Comparison of ENCODE assay signal across 18 cellular contexts in genomic region chr17:32393904-32394303, GRCh38. TPM values are rescaled to one million over a fixed set of nuclear protein-coding genes. Genes with fewer than 3 reads are reported as not detected.
DNase-seq lines count a peak whose midpoint lies in the region; ATAC-seq, FAIRE-seq and TF ChIP-seq lines count a peak whose summit lies in the region.
"Had no signal": no experiment of that assay in that cellular context is flagged by ENCODE, and none has a peak within 500 bp of the region (broad histone marks: within the 10 kb centered on the region; RNA-seq: fewer than 3 reads in every experiment).

No MANE protein-coding gene starts in this region.

- 0 out of 4 replicates have a peak overlapping the region, but pooled peaks of 1 of the 2 experiments have one; percentile 16 for H4K8ac ChIP-seq in IMR-90 (ENCODE audit: low read depth in 2 of 2, low read length in 2 of 2)

- no peak overlapping the region for H3K27ac ChIP-seq in IMR-90 (ENCODE audit: insufficient read depth, low read length)
- no peak overlapping the region for H3K27ac ChIP-seq in K562 (ENCODE audit: extremely low read depth, low read depth, low read length)
- H3K27ac ChIP-seq in heart left ventricle, result no peak overlapping the region
- H3K27ac ChIP-seq: KMS-11, SJSA1 had no signal

- no peaks in the 10 kb centered on the region for H3K9me3 Mint-ChIP-seq in activated naive CD4-positive, alpha-beta T cell treated with anti-CD3 and anti-CD28 coated beads, Interleukin-2, amount 50 U/mL, for 24 hours
- H3K9me3 Mint-ChIP-seq in stimulated activated effector memory CD8-positive, alpha-beta T cell treated with anti-CD3 and anti-CD28 coated beads, Interleukin-12 subunit alpha, Interleukin-12 subunit beta, amount 100 ng/mL, for 72 hours, result no peaks in the 10 kb centered on the region
- H3K9me3 Mint-ChIP-seq: CD4-positive, alpha-beta memory T cell had no signal

- H3K14ac ChIP-seq in IMR-90 (replicated peaks; ENCODE audit: low read depth, low read length), result no peak overlapping the region

- H3K56ac ChIP-seq in IMR-90 (ENCODE audit: extremely low read depth, insufficient read depth, low read length), result no peak overlapping the region

- TF ChIP-seq CTCF in IMR-90 (conservative IDR thresholded peaks at IDR 0.05; ENCODE audit: low read depth, low read length) (no peak), K562 (IDR thresholded peaks at IDR 0.05 in 2 of 3, conservative IDR thresholded peaks at IDR 0.05 in 1 of 3; ENCODE audit: insufficient read depth in 2 of 3, low read depth in 1 of 3, low read length in 3 of 3) (no peak), heart left ventricle (IDR thresholded peaks at IDR 0.05) (no peak)

- no peak overlapping the region for H2AK5ac ChIP-seq in IMR-90 (ENCODE audit: low read depth, low read length)

- H3K79me2 ChIP-seq in K562 (ENCODE audit: control insufficient read depth, insufficient read depth, low read length), result no peaks in the 10 kb centered on the region

- TF ChIP-seq RAD21 in IMR-90 (IDR thresholded peaks at IDR 0.05; ENCODE audit: low read length), result no peak
- TF ChIP-seq RAD21 in K562 (CRISPR knock-in tag; conservative IDR thresholded peaks at IDR 0.05 in 1 of 2, IDR thresholded peaks at IDR 0.05 in 1 of 2), result no peak

- no peak overlapping the region for H3K4ac ChIP-seq in IMR-90 (ENCODE audit: low read depth, low read length)

- H2AFZ ChIP-seq in IMR-90 (replicated peaks; ENCODE audit: low read length, poor library complexity) (no peak overlapping the region), K562 (ENCODE audit: low read depth, low read length) (no peak overlapping the region)

- no peak overlapping the region for H2AK9ac ChIP-seq in IMR-90 (replicated peaks; ENCODE audit: low read depth, low read length, poor library complexity)

- no peak overlapping the region for H2BK120ac ChIP-seq in IMR-90 (ENCODE audit: low read depth, low read length)

- no peak for DNase-seq in activated naive CD4-positive, alpha-beta T cell treated with Interleukin-2 at 50 U/mL for 16 hours
- DNase-seq in IMR-90 (no peak), K562 (ENCODE audit: extremely low read depth in 1 of 4, low spot score in 3 of 4) (no peak), heart left ventricle (no peak), NK-92 (lab: John Stamatoyannopoulos, UW; ENCODE audit: unreplicated experiment) (no peak)
- no peak for DNase-seq in stimulated activated effector memory CD8-positive, alpha-beta T cell treated with anti-CD3 and anti-CD28 coated beads, Interleukin-12 subunit alpha, Interleukin-12 subunit beta, amount 100 ng/mL, for 72 hours (ENCODE audit: low spot score in 2 of 2)
- DNase-seq: CD4-positive, alpha-beta memory T cell; DMS53; NCI-H1417; NCI-H187; NCI-H226; NCI-H524; NCI-H82 had no signal

- TF ChIP-seq POLR2A in IMR-90 (IDR thresholded peaks at IDR 0.05; ENCODE audit: low read depth, low read length) (no peak), K562 (conservative IDR thresholded peaks at IDR 0.05) (no peak), heart left ventricle (IDR thresholded peaks at IDR 0.05) (no peak)

- H3K4me1 ChIP-seq in IMR-90 (ENCODE audit: control insufficient read depth, insufficient read depth, low read length) (no peaks in the 10 kb centered on the region), K562 (replicated peaks in 1 of 2; ENCODE audit: control insufficient read depth in 2 of 2, insufficient read depth in 2 of 2, low read length in 2 of 2) (no peaks in the 10 kb centered on the region; a peak in 1 of 5 replicates), heart left ventricle (peaks cover 0 to 3% (median 0%) of the 10 kb centered on the region in 12 donors)
- H3K4me1 ChIP-seq: SJSA1 had no signal

- no peak for TF ChIP-seq EP300 in K562 (IDR thresholded peaks at IDR 0.05; ENCODE audit: low read length)

- no peak overlapping the region for H3K18ac ChIP-seq in IMR-90 (ENCODE audit: low read depth, low read length)

- H3K9ac ChIP-seq in IMR-90 (ENCODE audit: low read depth, low read length) (no peak overlapping the region), K562 (ENCODE audit: insufficient read depth in 1 of 2, low read depth in 2 of 2, low read length in 2 of 2) (no peak overlapping the region)
- H3K9ac ChIP-seq: KMS-11 had no signal

- in situ Hi-C loops in IMR-90 (cut with MboI; ENCODE audit: low sequenced_read_pairs) (no loop called here), K562 (cut with MboI) (no loop called here)

- intact Hi-C loops in IMR-90 (cut with micrococcal nuclease) (no loop called here), K562 (cut with micrococcal nuclease) (no loop called here), heart left ventricle (cut with DNase I) (no loop called here)

- no peaks in the 10 kb centered on the region for H3K27me3 Mint-ChIP-seq in activated naive CD4-positive, alpha-beta T cell treated with anti-CD3 and anti-CD28 coated beads, Interleukin-2, amount 50 U/mL, for 24 hours
- H3K27me3 Mint-ChIP-seq: CD4-positive, alpha-beta memory T cell had no signal

- H2BK15ac ChIP-seq in IMR-90 (ENCODE audit: low read depth, low read length), result no peak overlapping the region

- H2BK5ac ChIP-seq in IMR-90 (ENCODE audit: low read depth, low read length, poor library complexity, severe bottlenecking), result no peak overlapping the region

- H2BK20ac ChIP-seq in IMR-90 (ENCODE audit: low read depth, low read length), result no peak overlapping the region

- FAIRE-seq in K562 (lab: Jason Lieb, UNC), result no peak
- FAIRE-seq: A204.1, H1 had no signal

- dilution Hi-C loops in IMR-90 (cut with HindIII; ENCODE audit: low sequenced_read_pairs, unreplicated experiment), result no loop called here

- no peaks in the 10 kb centered on the region for H3K27me3 ChIP-seq in IMR-90 (ENCODE audit: control insufficient read depth, insufficient read depth, low read length)
- H3K27me3 ChIP-seq in K562 (ENCODE audit: control insufficient read depth in 2 of 2, insufficient read depth in 2 of 2, low read length in 2 of 2), result no peaks in the 10 kb centered on the region
- H3K27me3 ChIP-seq in heart left ventricle, result no peaks in the 10 kb centered on the region
- H3K27me3 ChIP-seq: SJSA1 had no signal

- peaks cover 7% of the 10 kb centered on the region for H3K36me3 Mint-ChIP-seq in activated naive CD4-positive, alpha-beta T cell treated with anti-CD3 and anti-CD28 coated beads, Interleukin-2, amount 50 U/mL, for 24 hours
- H3K36me3 Mint-ChIP-seq in stimulated activated effector memory CD8-positive, alpha-beta T cell treated with anti-CD3 and anti-CD28 coated beads, Interleukin-12 subunit alpha, Interleukin-12 subunit beta, amount 100 ng/mL, for 72 hours, result peaks cover 40% of the 10 kb centered on the region

- H3K4me3 ChIP-seq in IMR-90 (ENCODE audit: insufficient read depth, low read depth, low read length) (no peak overlapping the region), K562 (no peak overlapping the region), heart left ventricle (no peak overlapping the region)
- H3K4me3 ChIP-seq: SJSA1 had no signal

- H4K91ac ChIP-seq in IMR-90 (ENCODE audit: insufficient read depth, low read depth, low read length), result no peak overlapping the region

- peak overlapping the region; percentile 33 for H3K27ac Mint-ChIP-seq in activated naive CD4-positive, alpha-beta T cell treated with anti-CD3 and anti-CD28 coated beads, Interleukin-2, amount 50 U/mL, for 24 hours
- peak overlapping the region; percentile 4 for H3K27ac Mint-ChIP-seq in stimulated activated effector memory CD8-positive, alpha-beta T cell treated with anti-CD3 and anti-CD28 coated beads, Interleukin-12 subunit alpha, Interleukin-12 subunit beta, amount 100 ng/mL, for 72 hours

- H3K4me2 ChIP-seq in IMR-90 (ENCODE audit: low read depth, low read length) (no peak overlapping the region), K562 (ENCODE audit: insufficient read depth, low read length) (no peak overlapping the region)
- H3K4me2 ChIP-seq: KMS-11 had no signal

- H4K5ac ChIP-seq in IMR-90 (ENCODE audit: low read depth, low read length), result no peak overlapping the region

- H3K4me1 Mint-ChIP-seq in activated naive CD4-positive, alpha-beta T cell treated with anti-CD3 and anti-CD28 coated beads, Interleukin-2, amount 50 U/mL, for 24 hours, result peaks cover 6% of the 10 kb centered on the region
- no peaks in the 10 kb centered on the region for H3K4me1 Mint-ChIP-seq in stimulated activated effector memory CD8-positive, alpha-beta T cell treated with anti-CD3 and anti-CD28 coated beads, Interleukin-12 subunit alpha, Interleukin-12 subunit beta, amount 100 ng/mL, for 72 hours

- H3K36me3 ChIP-seq in IMR-90 (ENCODE audit: control insufficient read depth, insufficient read depth, low read length) (peaks cover 4% of the 10 kb centered on the region; the same call in 1 of the 2 replicates), K562 (ENCODE audit: control insufficient read depth, insufficient read depth, low read length) (no peaks in the 10 kb centered on the region), heart left ventricle (peaks cover 0 to 30% (median 6%) of the 10 kb centered on the region in 9 donors)
- H3K36me3 ChIP-seq: SJSA1 had no signal

- no peaks in the 10 kb centered on the region; a peak in 1 of 4 replicates for H3K79me1 ChIP-seq in IMR-90 (ENCODE audit: low read depth in 1 of 2, low read length in 2 of 2)

- no CpG with 5 or more reads among the region's 5 CpGs for WGBS in IMR-90 (ENCODE audit: extremely low coverage in 2 of 2, insufficient read length in 1 of 2), 2 experiments
- 81% methylated on average over 5 of the region's 5 CpGs for WGBS in K562 (ENCODE audit: insufficient coverage, low coverage, missing lambda C conversion rate)
- 89 to 98% (median 97%) methylated on average over 5 of the region's 5 CpGs for WGBS in heart left ventricle, 4 donors

- H3K23ac ChIP-seq in IMR-90 (ENCODE audit: low read depth, low read length), result no peak overlapping the region

- CTCF ChIA-PET in IMR-90 (lab: Yijun Ruan, JAX), result no interaction called here
- CTCF ChIA-PET in K562 (lab: Yijun Ruan, JAX; ENCODE audit: low intra/inter-chr PET ratio), result no interaction called here

- ATAC-seq in IMR-90 (ENCODE audit: low read depth), result peak; percentile 19
- no peak for ATAC-seq in K562
- no peak for ATAC-seq in stimulated activated effector memory CD8-positive, alpha-beta T cell treated with anti-CD3 and anti-CD28 coated beads, Interleukin-12 subunit alpha, Interleukin-12 subunit beta, amount 100 ng/mL, for 72 hours
- no peak for ATAC-seq in heart left ventricle

- H3K9me1 ChIP-seq in IMR-90 (ENCODE audit: insufficient read depth, low read length), result 0 out of 2 replicates have a peak, but pooled peaks cover 3% of the 10 kb centered on the region
- no peaks in the 10 kb centered on the region for H3K9me1 ChIP-seq in K562 (ENCODE audit: control insufficient read depth, insufficient read depth, low read length)

- H3K9me3 ChIP-seq in IMR-90 (ENCODE audit: control insufficient read depth, insufficient read depth, low read length) (no peaks in the 10 kb centered on the region), K562 (replicated peaks; ENCODE audit: control insufficient read depth, insufficient read depth, low read depth, low read length) (no peaks in the 10 kb centered on the region), heart left ventricle (no peaks in the 10 kb centered on the region)
- H3K9me3 ChIP-seq: SJSA1 had no signal

- POLR2A ChIA-PET in IMR-90 (lab: Charles Lee; ENCODE audit: unreplicated experiment), result no interaction called here
- POLR2A ChIA-PET in K562 (lab: Yijun Ruan, JAX), result interaction anchor here (1.5 kb wide), 1 partner anchor 13 kb away, joined by 3 read pairs; no protein-coding TSS in a partner anchor

- H4K20me1 ChIP-seq in IMR-90 (ENCODE audit: insufficient read depth, low read length) (no peaks in the 10 kb centered on the region), K562 (replicated peaks; ENCODE audit: control insufficient read depth, insufficient read depth, low read length) (no peaks in the 10 kb centered on the region)

- H3K4me3 Mint-ChIP-seq in activated naive CD4-positive, alpha-beta T cell treated with anti-CD3 and anti-CD28 coated beads, Interleukin-2, amount 50 U/mL, for 24 hours, result no peak overlapping the region
- H3K4me3 Mint-ChIP-seq in stimulated activated effector memory CD8-positive, alpha-beta T cell treated with anti-CD3 and anti-CD28 coated beads, Interleukin-12 subunit alpha, Interleukin-12 subunit beta, amount 100 ng/mL, for 72 hours, result no peak overlapping the region
- H3K4me3 Mint-ChIP-seq: CD4-positive, alpha-beta memory T cell had no signal

- BruUV-seq in IMR-90 (replicated peaks; lab: Mats Ljungman, UMichigan) (no TSS peak), K562 (replicated peaks; lab: Mats Ljungman, UMichigan) (no TSS peak)

RNA-seq across cellular contexts. Expression of gene ZNF207, which starts 43.9 kb away (rescaled TPM):
- total RNA-seq in IMR-90 (2012; rRNA removed) (207 and 208 TPM in 2 replicates), K562 (2014; rRNA removed) (123 and 153 TPM in 2 replicates), K562 (2014; rRNA removed; fragmentation: Illumina TruSeq; extraction: Trizol) (268 and 297 TPM in 2 replicates), K562 (2015; rRNA removed; fragmentation: Illumina TruSeq; extraction: Trizol) (245 and 255 TPM in 2 replicates), K562 (2021) (216 and 222 TPM in 2 replicates), heart left ventricle (100 to 1,000 TPM in 1 of 9 donors, 10 to 100 TPM in 8; 59.4 to 108 (median 81.7) TPM)
- polyA plus RNA-seq in IMR-90 (2012; rRNA removed) (181 and 199 TPM in 2 replicates), K562 (2011; rRNA removed) (267 and 333 TPM in 2 replicates), K562 (2014; fragmentation: Illumina TruSeq; extraction: Trizol) (317 and 370 TPM in 2 replicates), K562 (2014; fragmentation: Nextera tagmentation; extraction: Ambion mirVana) (100 to 1,000 TPM; 191 to 245 TPM), K562 (2014; rRNA removed) (216 and 250 TPM in 2 replicates), heart left ventricle (10 to 100 TPM; 42.5 to 67.5 TPM)
- polyA plus RNA-seq in IMR-90 (2012; cell fraction: cytosol; rRNA removed), result 63.7 and 95.7 TPM in 2 replicates
- polyA plus RNA-seq in IMR-90 (2012; cell fraction: nucleus; rRNA removed; ENCODE audit: low replicate concordance), result 108 and 232 TPM in 2 replicates
- total RNA-seq in K562 (2011; cell fraction: chromatin; rRNA removed; ENCODE audit: low replicate concordance), result 624 and 1,466 TPM in 2 replicates
- 225 and 284 TPM in 2 replicates for total RNA-seq in K562 (2011; cell fraction: nucleolus; rRNA removed)
- total RNA-seq in K562 (2011; cell fraction: nucleoplasm; rRNA removed), result 466 and 588 TPM in 2 replicates
- polyA plus RNA-seq in K562 (2011; cell fraction: cytosol; rRNA removed), result 266 and 328 TPM in 2 replicates
- 346 and 475 TPM in 2 replicates for polyA plus RNA-seq in K562 (2011; cell fraction: nucleus; rRNA removed)
- polyA plus RNA-seq in K562 (2012), result 196 and 246 TPM in 2 replicates
- 343 and 416 TPM in 2 replicates for polyA minus RNA-seq in K562 (2011; rRNA and poly(A)+ RNA removed)
- 103 and 151 TPM in 2 replicates for polyA minus RNA-seq in K562 (2011; cell fraction: cytosol; rRNA and poly(A)+ RNA removed)
- 188 and 265 TPM in 2 replicates for polyA minus RNA-seq in K562 (2011; cell fraction: nucleus; rRNA and poly(A)+ RNA removed)

RNA-seq across cellular contexts. Expression of gene PSMD11, which starts 50.4 kb away (rescaled TPM):
- 68.0 and 85.9 TPM in 2 replicates for total RNA-seq in IMR-90 (2012; rRNA removed)
- 63.4 and 64.7 TPM in 2 replicates for polyA plus RNA-seq in IMR-90 (2012; rRNA removed)
- polyA plus RNA-seq in IMR-90 (2012; cell fraction: cytosol; rRNA removed), result 27.3 and 44.4 TPM in 2 replicates
- polyA plus RNA-seq in IMR-90 (2012; cell fraction: nucleus; rRNA removed; ENCODE audit: low replicate concordance), result 22.8 and 69.6 TPM in 2 replicates
- 182 and 249 TPM in 2 replicates for total RNA-seq in K562 (2011; cell fraction: chromatin; rRNA removed; ENCODE audit: low replicate concordance)
- total RNA-seq in K562 (2011; cell fraction: nucleolus; rRNA removed), result 104 and 110 TPM in 2 replicates
- total RNA-seq in K562 (2011; cell fraction: nucleoplasm; rRNA removed), result 139 and 186 TPM in 2 replicates
- total RNA-seq in K562 (2014; rRNA removed), result 77.1 and 104 TPM in 2 replicates
- 118 and 128 TPM in 2 replicates for total RNA-seq in K562 (2014; rRNA removed; fragmentation: Illumina TruSeq; extraction: Trizol)
- total RNA-seq in K562 (2015; rRNA removed; fragmentation: Illumina TruSeq; extraction: Trizol), result 109 and 127 TPM in 2 replicates
- total RNA-seq in K562 (2021), result 169 and 171 TPM in 2 replicates
- 97.6 and 185 TPM in 2 replicates for polyA plus RNA-seq in K562 (2011; rRNA removed)
- 51.9 and 80.2 TPM in 2 replicates for polyA plus RNA-seq in K562 (2011; cell fraction: cytosol; rRNA removed)
- 56.7 and 72.5 TPM in 2 replicates for polyA plus RNA-seq in K562 (2011; cell fraction: nucleus; rRNA removed)
- polyA plus RNA-seq in K562 (2012), result 51.5 and 151 TPM in 2 replicates
- polyA plus RNA-seq in K562 (2014; fragmentation: Illumina TruSeq; extraction: Trizol), result 125 and 137 TPM in 2 replicates
- polyA plus RNA-seq in K562 (2014; fragmentation: Nextera tagmentation; extraction: Ambion mirVana), result 100 to 1,000 TPM; 316 to 378 TPM
- polyA plus RNA-seq in K562 (2014; rRNA removed), result 142 and 158 TPM in 2 replicates
- polyA minus RNA-seq in K562 (2011; rRNA and poly(A)+ RNA removed), result 138 and 285 TPM in 2 replicates
- 46.8 and 99.5 TPM in 2 replicates for polyA minus RNA-seq in K562 (2011; cell fraction: cytosol; rRNA and poly(A)+ RNA removed)
- polyA minus RNA-seq in K562 (2011; cell fraction: nucleus; rRNA and poly(A)+ RNA removed), result 52.4 and 62.1 TPM in 2 replicates
- 10 to 100 TPM; 52.7 to 94.8 (median 78.9) TPM for total RNA-seq in heart left ventricle
- 10 to 100 TPM; 63.1 to 66.7 TPM for polyA plus RNA-seq in heart left ventricle

RNA-seq across cellular contexts. Expression of gene C17orf75, which starts 51.9 kb away (rescaled TPM):
- 16.1 and 18.3 TPM in 2 replicates for total RNA-seq in IMR-90 (2012; rRNA removed)
- 8.2 and 11.5 TPM in 2 replicates for polyA plus RNA-seq in IMR-90 (2012; rRNA removed)
- 3.7 and 6.5 TPM in 2 replicates for polyA plus RNA-seq in IMR-90 (2012; cell fraction: cytosol; rRNA removed)
- polyA plus RNA-seq in IMR-90 (2012; cell fraction: nucleus; rRNA removed; ENCODE audit: low replicate concordance), result 10.4 and 27.8 TPM in 2 replicates
- total RNA-seq in K562 (2011; cell fraction: chromatin; rRNA removed; ENCODE audit: low replicate concordance), result 21.1 and 30.2 TPM in 2 replicates
- total RNA-seq in K562 (2011; cell fraction: nucleolus; rRNA removed), result 10.5 and 11.2 TPM in 2 replicates
- total RNA-seq in K562 (2011; cell fraction: nucleoplasm; rRNA removed), result 21.6 and 26.5 TPM in 2 replicates
- 17.4 and 24.8 TPM in 2 replicates for total RNA-seq in K562 (2014; rRNA removed)
- 21.2 and 22.4 TPM in 2 replicates for total RNA-seq in K562 (2014; rRNA removed; fragmentation: Illumina TruSeq; extraction: Trizol)
- total RNA-seq in K562 (2015; rRNA removed; fragmentation: Illumina TruSeq; extraction: Trizol), result 15.0 and 16.1 TPM in 2 replicates
- total RNA-seq in K562 (2021), result 17.3 and 18.5 TPM in 2 replicates
- 14.1 and 26.1 TPM in 2 replicates for polyA plus RNA-seq in K562 (2011; rRNA removed)
- polyA plus RNA-seq in K562 (2011; cell fraction: cytosol; rRNA removed), result 5.5 and 8.6 TPM in 2 replicates
- 11.0 and 15.2 TPM in 2 replicates for polyA plus RNA-seq in K562 (2011; cell fraction: nucleus; rRNA removed)
- 18.6 and 24.7 TPM in 2 replicates for polyA plus RNA-seq in K562 (2012)
- 15.1 and 15.5 TPM in 2 replicates for polyA plus RNA-seq in K562 (2014; fragmentation: Illumina TruSeq; extraction: Trizol)
- 10 to 100 TPM; 49.6 to 55.7 TPM for polyA plus RNA-seq in K562 (2014; fragmentation: Nextera tagmentation; extraction: Ambion mirVana)
- polyA plus RNA-seq in K562 (2014; rRNA removed), result 17.0 and 20.4 TPM in 2 replicates
- polyA minus RNA-seq in K562 (2011; rRNA and poly(A)+ RNA removed), result 9.7 and 16.0 TPM in 2 replicates
- 4.6 and 7.2 TPM in 2 replicates for polyA minus RNA-seq in K562 (2011; cell fraction: cytosol; rRNA and poly(A)+ RNA removed)
- 4.6 and 5.6 TPM in 2 replicates for polyA minus RNA-seq in K562 (2011; cell fraction: nucleus; rRNA and poly(A)+ RNA removed)
- total RNA-seq in heart left ventricle, result 10 to 100 TPM in 8 of 9 donors, 1 to 10 TPM in 1; 7.9 to 24.1 (median 17.5) TPM
- polyA plus RNA-seq in heart left ventricle, result 10 to 100 TPM; 12.2 to 12.5 TPM
